In the genomic region with DNA sequence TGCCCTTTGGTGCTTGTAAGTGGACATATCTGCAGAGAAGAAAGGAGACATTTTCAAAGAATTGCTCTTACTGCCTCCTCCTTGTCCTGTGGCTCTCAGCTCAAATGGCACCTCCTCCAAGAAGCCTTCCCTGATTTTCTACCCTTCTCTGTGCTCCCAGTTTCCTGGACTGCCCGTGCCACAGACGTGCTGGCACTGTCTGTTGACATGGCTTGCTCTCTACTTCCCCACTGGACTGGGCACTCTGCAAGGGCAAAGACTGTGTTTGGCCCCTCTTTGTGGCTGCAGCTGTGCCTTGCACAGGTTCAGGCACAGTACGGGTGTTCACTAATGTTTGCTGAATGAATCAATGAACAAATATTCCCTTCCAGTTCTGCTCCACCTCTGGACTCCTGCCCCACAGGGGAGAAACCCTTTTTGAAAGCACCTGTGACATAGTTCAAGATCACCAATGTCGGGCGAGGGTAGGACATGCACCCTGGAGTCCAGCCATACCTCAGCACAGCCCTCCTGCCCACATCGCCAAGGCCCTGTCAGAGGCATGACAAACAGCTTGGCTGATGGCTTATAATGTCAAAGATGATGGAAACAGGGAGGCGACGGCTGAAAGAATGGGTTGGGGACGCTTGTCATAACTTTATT, we compare ENCODE assay signal across 1 cellular context.
TF ChIP-seq lines count a peak whose summit lies in the region.

No MANE protein-coding gene starts in this region.

TF ChIP-seq in HepG2, 621 proteins besides CTCF, POLR2A, EP300 and RAD21 (continued from another document):
- TF ChIP-seq MXI1 (IDR thresholded peaks at IDR 0.05; ENCODE audit: borderline replicate concordance, low read depth, low read length), result no peak; the same call in 2 of the 3 replicates
- TF ChIP-seq, protein P1, sequence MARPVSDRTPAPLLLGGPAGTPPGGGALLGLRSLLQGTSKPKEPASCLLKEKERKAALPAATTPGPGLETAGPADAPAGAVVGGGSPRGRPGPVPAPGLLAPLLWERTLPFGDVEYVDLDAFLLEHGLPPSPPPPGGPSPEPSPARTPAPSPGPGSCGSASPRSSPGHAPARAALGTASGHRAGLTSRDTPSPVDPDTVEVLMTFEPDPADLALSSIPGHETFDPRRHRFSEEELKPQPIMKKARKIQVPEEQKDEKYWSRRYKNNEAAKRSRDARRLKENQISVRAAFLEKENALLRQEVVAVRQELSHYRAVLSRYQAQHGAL (CRISPR knock-in tag; IDR thresholded peaks at IDR 0.05; ENCODE audit: not compliant biosample characterization), result no peak
- no peak for TF ChIP-seq ZNF773 (CRISPR knock-in tag; IDR thresholded peaks at IDR 0.05; ENCODE audit: borderline replicate concordance)
- TF ChIP-seq, protein P2, sequence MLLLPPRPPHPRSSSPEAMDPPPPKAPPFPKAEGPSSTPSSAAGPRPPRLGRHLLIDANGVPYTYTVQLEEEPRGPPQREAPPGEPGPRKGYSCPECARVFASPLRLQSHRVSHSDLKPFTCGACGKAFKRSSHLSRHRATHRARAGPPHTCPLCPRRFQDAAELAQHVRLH (CRISPR knock-in tag; IDR thresholded peaks at IDR 0.05; ENCODE audit: borderline replicate concordance, low read depth), result peak; percentile 27; the same call in 1 of the 2 replicates
- TF ChIP-seq, protein P3, sequence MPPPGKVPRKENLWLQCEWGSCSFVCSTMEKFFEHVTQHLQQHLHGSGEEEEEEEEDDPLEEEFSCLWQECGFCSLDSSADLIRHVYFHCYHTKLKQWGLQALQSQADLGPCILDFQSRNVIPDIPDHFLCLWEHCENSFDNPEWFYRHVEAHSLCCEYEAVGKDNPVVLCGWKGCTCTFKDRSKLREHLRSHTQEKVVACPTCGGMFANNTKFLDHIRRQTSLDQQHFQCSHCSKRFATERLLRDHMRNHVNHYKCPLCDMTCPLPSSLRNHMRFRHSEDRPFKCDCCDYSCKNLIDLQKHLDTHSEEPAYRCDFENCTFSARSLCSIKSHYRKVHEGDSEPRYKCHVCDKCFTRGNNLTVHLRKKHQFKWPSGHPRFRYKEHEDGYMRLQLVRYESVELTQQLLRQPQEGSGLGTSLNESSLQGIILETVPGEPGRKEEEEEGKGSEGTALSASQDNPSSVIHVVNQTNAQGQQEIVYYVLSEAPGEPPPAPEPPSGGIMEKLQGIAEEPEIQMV (CRISPR knock-in tag; IDR thresholded peaks at IDR 0.05; ENCODE audit: low read depth), result peak; percentile 48; the same call in 1 of the 2 replicates
- no peak for TF ChIP-seq MYNN (CRISPR knock-in tag; IDR thresholded peaks at IDR 0.05; ENCODE audit: low read depth)
- TF ChIP-seq HMGA1 (CRISPR knock-in tag; conservative IDR thresholded peaks at IDR 0.05), result no peak
- no peak for TF ChIP-seq ZNF225 (CRISPR knock-in tag; IDR thresholded peaks at IDR 0.05)
- TF ChIP-seq POGZ (CRISPR knock-in tag; IDR thresholded peaks at IDR 0.05), result peak; percentile 88
- no peak for TF ChIP-seq ZNF563 (CRISPR knock-in tag; IDR thresholded peaks at IDR 0.05)
- no peak for TF ChIP-seq FOXJ3 (CRISPR knock-in tag; IDR thresholded peaks at IDR 0.05; ENCODE audit: borderline replicate concordance)
- TF ChIP-seq ZNF567 (CRISPR knock-in tag; IDR thresholded peaks at IDR 0.05; ENCODE audit: borderline replicate concordance), result peak; percentile 92; the same call in 1 of the 2 replicates
- TF ChIP-seq, protein P4, sequence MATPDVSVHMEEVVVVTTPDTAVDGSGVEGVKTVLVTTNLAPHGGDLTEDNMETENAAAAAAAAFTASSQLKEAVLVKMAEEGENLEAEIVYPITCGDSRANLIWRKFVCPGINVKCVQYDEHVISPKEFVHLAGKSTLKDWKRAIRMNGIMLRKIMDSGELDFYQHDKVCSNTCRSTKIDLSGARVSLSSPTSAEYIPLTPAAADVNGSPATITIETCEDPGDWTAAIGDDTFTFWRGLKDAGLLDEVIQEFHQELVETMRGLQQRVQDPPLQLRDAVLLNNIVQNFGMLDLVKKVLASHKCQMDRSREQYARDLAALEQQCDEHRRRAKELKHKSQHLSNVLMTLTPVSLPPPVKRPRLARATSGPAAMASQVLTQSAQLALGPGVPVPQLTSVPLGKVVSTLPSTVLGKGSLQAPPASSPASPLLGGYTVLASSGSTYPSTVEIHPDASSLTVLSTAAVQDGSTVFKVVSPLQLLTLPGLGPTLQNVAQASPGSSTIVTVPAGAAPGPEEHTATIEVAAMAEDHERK (CRISPR knock-in tag; IDR thresholded peaks at IDR 0.05; ENCODE audit: low read depth), result no peak
- TF ChIP-seq ZNF296 (CRISPR knock-in tag; conservative IDR thresholded peaks at IDR 0.05), result no peak
- TF ChIP-seq, protein P5, sequence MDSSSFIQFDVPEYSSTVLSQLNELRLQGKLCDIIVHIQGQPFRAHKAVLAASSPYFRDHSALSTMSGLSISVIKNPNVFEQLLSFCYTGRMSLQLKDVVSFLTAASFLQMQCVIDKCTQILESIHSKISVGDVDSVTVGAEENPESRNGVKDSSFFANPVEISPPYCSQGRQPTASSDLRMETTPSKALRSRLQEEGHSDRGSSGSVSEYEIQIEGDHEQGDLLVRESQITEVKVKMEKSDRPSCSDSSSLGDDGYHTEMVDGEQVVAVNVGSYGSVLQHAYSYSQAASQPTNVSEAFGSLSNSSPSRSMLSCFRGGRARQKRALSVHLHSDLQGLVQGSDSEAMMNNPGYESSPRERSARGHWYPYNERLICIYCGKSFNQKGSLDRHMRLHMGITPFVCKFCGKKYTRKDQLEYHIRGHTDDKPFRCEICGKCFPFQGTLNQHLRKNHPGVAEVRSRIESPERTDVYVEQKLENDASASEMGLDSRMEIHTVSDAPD (CRISPR knock-in tag; IDR thresholded peaks at IDR 0.05), result no peak
- no peak for TF ChIP-seq ZNF253 (CRISPR knock-in tag; IDR thresholded peaks at IDR 0.05; ENCODE audit: borderline replicate concordance)
- TF ChIP-seq, protein P6, sequence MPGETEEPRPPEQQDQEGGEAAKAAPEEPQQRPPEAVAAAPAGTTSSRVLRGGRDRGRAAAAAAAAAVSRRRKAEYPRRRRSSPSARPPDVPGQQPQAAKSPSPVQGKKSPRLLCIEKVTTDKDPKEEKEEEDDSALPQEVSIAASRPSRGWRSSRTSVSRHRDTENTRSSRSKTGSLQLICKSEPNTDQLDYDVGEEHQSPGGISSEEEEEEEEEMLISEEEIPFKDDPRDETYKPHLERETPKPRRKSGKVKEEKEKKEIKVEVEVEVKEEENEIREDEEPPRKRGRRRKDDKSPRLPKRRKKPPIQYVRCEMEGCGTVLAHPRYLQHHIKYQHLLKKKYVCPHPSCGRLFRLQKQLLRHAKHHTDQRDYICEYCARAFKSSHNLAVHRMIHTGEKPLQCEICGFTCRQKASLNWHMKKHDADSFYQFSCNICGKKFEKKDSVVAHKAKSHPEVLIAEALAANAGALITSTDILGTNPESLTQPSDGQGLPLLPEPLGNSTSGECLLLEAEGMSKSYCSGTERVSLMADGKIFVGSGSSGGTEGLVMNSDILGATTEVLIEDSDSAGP (CRISPR knock-in tag; IDR thresholded peaks at IDR 0.05; ENCODE audit: borderline replicate concordance), result peak; percentile 48; the same call in 1 of the 2 replicates
- TF ChIP-seq, protein P7, sequence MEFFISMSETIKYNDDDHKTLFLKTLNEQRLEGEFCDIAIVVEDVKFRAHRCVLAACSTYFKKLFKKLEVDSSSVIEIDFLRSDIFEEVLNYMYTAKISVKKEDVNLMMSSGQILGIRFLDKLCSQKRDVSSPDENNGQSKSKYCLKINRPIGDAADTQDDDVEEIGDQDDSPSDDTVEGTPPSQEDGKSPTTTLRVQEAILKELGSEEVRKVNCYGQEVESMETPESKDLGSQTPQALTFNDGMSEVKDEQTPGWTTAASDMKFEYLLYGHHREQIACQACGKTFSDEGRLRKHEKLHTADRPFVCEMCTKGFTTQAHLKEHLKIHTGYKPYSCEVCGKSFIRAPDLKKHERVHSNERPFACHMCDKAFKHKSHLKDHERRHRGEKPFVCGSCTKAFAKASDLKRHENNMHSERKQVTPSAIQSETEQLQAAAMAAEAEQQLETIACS (CRISPR knock-in tag; IDR thresholded peaks at IDR 0.05), result no peak
- no peak for TF ChIP-seq ZNF546 (CRISPR knock-in tag; conservative IDR thresholded peaks at IDR 0.05)
- no peak for TF ChIP-seq GATAD1 (CRISPR knock-in tag; IDR thresholded peaks at IDR 0.05)
- TF ChIP-seq, protein P8, sequence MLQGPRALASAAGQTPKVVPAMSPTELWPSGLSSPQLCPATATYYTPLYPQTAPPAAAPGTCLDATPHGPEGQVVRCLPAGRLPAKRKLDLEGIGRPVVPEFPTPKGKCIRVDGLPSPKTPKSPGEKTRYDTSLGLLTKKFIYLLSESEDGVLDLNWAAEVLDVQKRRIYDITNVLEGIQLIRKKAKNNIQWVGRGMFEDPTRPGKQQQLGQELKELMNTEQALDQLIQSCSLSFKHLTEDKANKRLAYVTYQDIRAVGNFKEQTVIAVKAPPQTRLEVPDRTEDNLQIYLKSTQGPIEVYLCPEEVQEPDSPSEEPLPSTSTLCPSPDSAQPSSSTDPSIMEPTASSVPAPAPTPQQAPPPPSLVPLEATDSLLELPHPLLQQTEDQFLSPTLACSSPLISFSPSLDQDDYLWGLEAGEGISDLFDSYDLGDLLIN (CRISPR knock-in tag; IDR thresholded peaks at IDR 0.05; ENCODE audit: borderline replicate concordance), result no peak
- peak; percentile 50 for TF ChIP-seq TEAD3 (CRISPR knock-in tag; optimal IDR thresholded peaks at IDR 0.05; ENCODE audit: borderline replicate concordance)
- TF ChIP-seq, protein P9, sequence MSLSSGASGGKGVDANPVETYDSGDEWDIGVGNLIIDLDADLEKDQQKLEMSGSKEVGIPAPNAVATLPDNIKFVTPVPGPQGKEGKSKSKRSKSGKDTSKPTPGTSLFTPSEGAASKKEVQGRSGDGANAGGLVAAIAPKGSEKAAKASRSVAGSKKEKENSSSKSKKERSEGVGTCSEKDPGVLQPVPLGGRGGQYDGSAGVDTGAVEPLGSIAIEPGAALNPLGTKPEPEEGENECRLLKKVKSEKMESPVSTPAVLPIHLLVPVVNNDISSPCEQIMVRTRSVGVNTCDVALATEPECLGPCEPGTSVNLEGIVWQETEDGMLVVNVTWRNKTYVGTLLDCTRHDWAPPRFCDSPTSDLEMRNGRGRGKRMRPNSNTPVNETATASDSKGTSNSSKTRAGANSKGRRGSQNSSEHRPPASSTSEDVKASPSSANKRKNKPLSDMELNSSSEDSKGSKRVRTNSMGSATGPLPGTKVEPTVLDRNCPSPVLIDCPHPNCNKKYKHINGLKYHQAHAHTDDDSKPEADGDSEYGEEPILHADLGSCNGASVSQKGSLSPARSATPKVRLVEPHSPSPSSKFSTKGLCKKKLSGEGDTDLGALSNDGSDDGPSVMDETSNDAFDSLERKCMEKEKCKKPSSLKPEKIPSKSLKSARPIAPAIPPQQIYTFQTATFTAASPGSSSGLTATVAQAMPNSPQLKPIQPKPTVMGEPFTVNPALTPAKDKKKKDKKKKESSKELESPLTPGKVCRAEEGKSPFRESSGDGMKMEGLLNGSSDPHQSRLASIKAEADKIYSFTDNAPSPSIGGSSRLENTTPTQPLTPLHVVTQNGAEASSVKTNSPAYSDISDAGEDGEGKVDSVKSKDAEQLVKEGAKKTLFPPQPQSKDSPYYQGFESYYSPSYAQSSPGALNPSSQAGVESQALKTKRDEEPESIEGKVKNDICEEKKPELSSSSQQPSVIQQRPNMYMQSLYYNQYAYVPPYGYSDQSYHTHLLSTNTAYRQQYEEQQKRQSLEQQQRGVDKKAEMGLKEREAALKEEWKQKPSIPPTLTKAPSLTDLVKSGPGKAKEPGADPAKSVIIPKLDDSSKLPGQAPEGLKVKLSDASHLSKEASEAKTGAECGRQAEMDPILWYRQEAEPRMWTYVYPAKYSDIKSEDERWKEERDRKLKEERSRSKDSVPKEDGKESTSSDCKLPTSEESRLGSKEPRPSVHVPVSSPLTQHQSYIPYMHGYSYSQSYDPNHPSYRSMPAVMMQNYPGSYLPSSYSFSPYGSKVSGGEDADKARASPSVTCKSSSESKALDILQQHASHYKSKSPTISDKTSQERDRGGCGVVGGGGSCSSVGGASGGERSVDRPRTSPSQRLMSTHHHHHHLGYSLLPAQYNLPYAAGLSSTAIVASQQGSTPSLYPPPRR (CRISPR knock-in tag; IDR thresholded peaks at IDR 0.05; ENCODE audit: borderline replicate concordance), result no peak; the same call in 1 of the 2 replicates
- peak; percentile 61 for TF ChIP-seq HNF4A (CRISPR knock-in tag; IDR thresholded peaks at IDR 0.05)
- TF ChIP-seq, protein P10, sequence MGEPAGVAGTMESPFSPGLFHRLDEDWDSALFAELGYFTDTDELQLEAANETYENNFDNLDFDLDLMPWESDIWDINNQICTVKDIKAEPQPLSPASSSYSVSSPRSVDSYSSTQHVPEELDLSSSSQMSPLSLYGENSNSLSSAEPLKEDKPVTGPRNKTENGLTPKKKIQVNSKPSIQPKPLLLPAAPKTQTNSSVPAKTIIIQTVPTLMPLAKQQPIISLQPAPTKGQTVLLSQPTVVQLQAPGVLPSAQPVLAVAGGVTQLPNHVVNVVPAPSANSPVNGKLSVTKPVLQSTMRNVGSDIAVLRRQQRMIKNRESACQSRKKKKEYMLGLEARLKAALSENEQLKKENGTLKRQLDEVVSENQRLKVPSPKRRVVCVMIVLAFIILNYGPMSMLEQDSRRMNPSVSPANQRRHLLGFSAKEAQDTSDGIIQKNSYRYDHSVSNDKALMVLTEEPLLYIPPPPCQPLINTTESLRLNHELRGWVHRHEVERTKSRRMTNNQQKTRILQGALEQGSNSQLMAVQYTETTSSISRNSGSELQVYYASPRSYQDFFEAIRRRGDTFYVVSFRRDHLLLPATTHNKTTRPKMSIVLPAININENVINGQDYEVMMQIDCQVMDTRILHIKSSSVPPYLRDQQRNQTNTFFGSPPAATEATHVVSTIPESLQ (CRISPR knock-in tag; conservative IDR thresholded peaks at IDR 0.05), result no peak
- no peak for TF ChIP-seq ZNF652 (CRISPR knock-in tag; IDR thresholded peaks at IDR 0.05; ENCODE audit: borderline replicate concordance, low read depth)
- no peak for TF ChIP-seq HMG20A (CRISPR knock-in tag; IDR thresholded peaks at IDR 0.05; ENCODE audit: borderline replicate concordance)
TF ChIP-seq in HepG2: peak in this region for 130.
